22 cellular contexts compared by ENCODE assay signal in the genomic region with DNA sequence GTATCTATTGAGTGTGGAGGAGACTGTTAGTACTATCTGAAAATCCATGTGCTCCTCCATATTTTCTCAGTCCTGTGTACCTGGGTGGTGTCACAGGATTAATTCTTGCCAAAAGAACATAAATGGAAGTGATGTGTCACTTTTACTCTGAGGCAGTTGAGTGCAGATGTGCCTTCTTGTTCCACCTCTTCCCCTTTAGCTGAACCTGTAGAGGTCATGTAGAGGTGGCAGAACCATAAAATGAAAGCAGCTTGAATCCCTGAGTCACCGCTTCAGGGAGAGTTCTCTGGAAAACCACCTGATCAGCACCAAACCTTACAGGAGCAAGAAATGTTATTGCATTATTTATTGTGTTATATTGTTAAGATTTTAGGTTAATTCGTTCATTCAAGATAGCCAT. TPM values are rescaled to one million over a fixed set of nuclear protein-coding genes. Genes with fewer than 3 reads are reported as not detected.
DNase-seq lines count a peak whose midpoint lies in the region; ATAC-seq, FAIRE-seq and TF ChIP-seq lines count a peak whose summit lies in the region.
"Had no signal": no experiment of that assay in that cellular context is flagged by ENCODE, and none has a peak within 500 bp of the region (broad histone marks: within the 10 kb centered on the region; RNA-seq: fewer than 3 reads in every experiment).

No MANE protein-coding gene starts in this region.

- H2AK9ac ChIP-seq in IMR-90 (replicated peaks; ENCODE audit: low read depth, low read length, poor library complexity): no peak overlapping the region

- no peak overlapping the region for H3K4me3 ChIP-seq in IMR-90 (ENCODE audit: insufficient read depth, low read depth, low read length)
- H3K4me3 ChIP-seq in K562: no peak overlapping the region
- no peak overlapping the region for H3K4me3 ChIP-seq in keratinocyte (ENCODE audit: control insufficient read depth in 2 of 3, extremely low read depth in 1 of 3, insufficient read depth in 2 of 3, low read depth in 1 of 3, low read length in 3 of 3)
- H3K4me3 ChIP-seq in adrenal gland: no peak overlapping the region
- H3K4me3 ChIP-seq: smooth muscle cell, upper lobe of right lung had no signal

- BruUV-seq in Calu3 (replicated peaks; lab: Mats Ljungman, UMichigan) (no TSS peak), IMR-90 (replicated peaks; lab: Mats Ljungman, UMichigan) (no TSS peak), K562 (replicated peaks; lab: Mats Ljungman, UMichigan) (no TSS peak)

- DNase-seq in Calu3 (peak; percentile 25), IMR-90 (peak; percentile 22), K562 (ENCODE audit: extremely low read depth in 1 of 4, low spot score in 3 of 4) (peak in 3 of 4 experiments; percentile 26 to 78 (median 58)), keratinocyte (ENCODE audit: low read depth, low spot score) (no peak), immature natural killer cell (no peak), adrenal gland (no peak), CD14-positive monocyte (ENCODE audit: low spot score) (no peak)
- no peak for DNase-seq in NK-92 treated with Interleukin-12 subunit alpha and Interleukin-12 subunit beta, amount 100 ng/mL, for 24 hours (lab: John Stamatoyannopoulos, UW)
- DNase-seq: activated CD4-positive, alpha-beta T cell treated with anti-CD3 and anti-CD28 coated beads for 4 hours; activated naive CD8-positive, alpha-beta T cell treated with anti-CD3 and anti-CD28 coated beads for 36 hours; activated T-cell treated with anti-CD3 and anti-CD28 coated beads for 4 hours; cerebellar nuclear complex; NCI-H187; NCI-H748 treated with DMSO at 0.1 percent for 48 hours; posterior cingulate gyrus; SHP77 treated with DMSO at 0.1 percent for 48 hours; stimulated activated naive CD4-positive, alpha-beta T cell treated with Interleukin-2 at 50 U/mL for 16 hours; T1000; upper lobe of right lung had no signal

- H3K27ac Mint-ChIP-seq in Calu3 (ENCODE audit: unreplicated experiment): no peak overlapping the region
- H3K27ac Mint-ChIP-seq in immature natural killer cell: no peak overlapping the region
- no peak overlapping the region for H3K27ac Mint-ChIP-seq in CD14-positive monocyte
- H3K27ac Mint-ChIP-seq: activated naive CD8-positive, alpha-beta T cell treated with anti-CD3 and anti-CD28 coated beads for 36 hours had no signal

- no peak overlapping the region for H2AK5ac ChIP-seq in IMR-90 (ENCODE audit: low read depth, low read length)

- H3K23ac ChIP-seq in IMR-90 (ENCODE audit: low read depth, low read length): no peak overlapping the region

- H3K4me1 Mint-ChIP-seq in Calu3 (ENCODE audit: low read depth, unreplicated experiment): no peaks in the 10 kb centered on the region
- no peaks in the 10 kb centered on the region for H3K4me1 Mint-ChIP-seq in immature natural killer cell
- H3K4me1 Mint-ChIP-seq in CD14-positive monocyte: peaks cover 2% of the 10 kb centered on the region
- H3K4me1 Mint-ChIP-seq: activated naive CD8-positive, alpha-beta T cell treated with anti-CD3 and anti-CD28 coated beads for 36 hours had no signal

- H3K79me2 ChIP-seq in K562 (ENCODE audit: control insufficient read depth, insufficient read depth, low read length): no peaks in the 10 kb centered on the region
- no peaks in the 10 kb centered on the region for H3K79me2 ChIP-seq in keratinocyte (ENCODE audit: control insufficient read depth, insufficient read depth, low read length)

- H2AFZ ChIP-seq in IMR-90 (replicated peaks; ENCODE audit: low read length, poor library complexity) (no peak overlapping the region), K562 (ENCODE audit: low read depth, low read length) (peak overlapping the region; percentile 73), keratinocyte (ENCODE audit: control insufficient read depth, low read length) (no peak overlapping the region)

- H2BK15ac ChIP-seq in IMR-90 (ENCODE audit: low read depth, low read length): no peak overlapping the region

- intact Hi-C loops in Calu3 (cut with micrococcal nuclease; ENCODE audit: unreplicated experiment): no loop called here
- intact Hi-C loops in IMR-90 (cut with micrococcal nuclease): no loop called here
- intact Hi-C loops in K562 (cut with micrococcal nuclease): no loop called here
- intact Hi-C loops in adrenal gland (cut with DNase I): no loop called here
- intact Hi-C loops in CD14-positive monocyte (cut with micrococcal nuclease): no loop called here

- no peak overlapping the region for H4K8ac ChIP-seq in IMR-90 (ENCODE audit: low read depth in 2 of 2, low read length in 2 of 2)

- CTCF ChIA-PET in Calu3 (lab: Charles Lee): interaction anchor here (0.5 to 0.9 kb wide), 3 partner anchors 12 to 102 kb away, joined by 3 to 4 read pairs (median 3); no protein-coding TSS in a partner anchor
- CTCF ChIA-PET in IMR-90 (lab: Yijun Ruan, JAX): no interaction called here
- CTCF ChIA-PET in K562 (lab: Yijun Ruan, JAX; ENCODE audit: low intra/inter-chr PET ratio): no interaction called here

- H3K27me3 Mint-ChIP-seq in Calu3 (ENCODE audit: unreplicated experiment) (no peaks in the 10 kb centered on the region), immature natural killer cell (ENCODE audit: low read depth in 3 of 3) (peaks cover 0 to 5% (median 2%) of the 10 kb centered on the region in 3 donors), CD14-positive monocyte (ENCODE audit: low read depth in 3 of 3) (peaks cover 1 to 7% (median 3%) of the 10 kb centered on the region in 3 donors)
- H3K27me3 Mint-ChIP-seq: activated naive CD8-positive, alpha-beta T cell treated with anti-CD3 and anti-CD28 coated beads for 36 hours had no signal

- H3K27me3 ChIP-seq in IMR-90 (ENCODE audit: control insufficient read depth, insufficient read depth, low read length) (no peaks in the 10 kb centered on the region), K562 (ENCODE audit: control insufficient read depth in 2 of 2, insufficient read depth in 2 of 2, low read length in 2 of 2) (no peaks in the 10 kb centered on the region), keratinocyte (ENCODE audit: control insufficient read depth, extremely low read depth, insufficient read depth, low read length) (no peaks in the 10 kb centered on the region), adrenal gland (no peaks in the 10 kb centered on the region)
- H3K27me3 ChIP-seq: upper lobe of right lung had no signal

- POLR2A ChIA-PET in IMR-90 (lab: Charles Lee; ENCODE audit: unreplicated experiment): no interaction called here
- POLR2A ChIA-PET in K562 (lab: Yijun Ruan, JAX): interaction anchor here (0.9 to 3.0 kb wide), 4 partner anchors 12 to 76 kb away, joined by 3 to 22 read pairs (median 4); a partner anchor contains a TSS

- no peak overlapping the region for H2BK20ac ChIP-seq in IMR-90 (ENCODE audit: low read depth, low read length)

- in situ Hi-C loops in IMR-90 (cut with MboI; ENCODE audit: low sequenced_read_pairs): no loop called here
- in situ Hi-C loops in K562 (cut with MboI): no loop called here

- no peaks in the 10 kb centered on the region for H4K20me1 ChIP-seq in IMR-90 (ENCODE audit: insufficient read depth, low read length)
- H4K20me1 ChIP-seq in K562 (replicated peaks; ENCODE audit: control insufficient read depth, insufficient read depth, low read length): no peaks in the 10 kb centered on the region
- no peaks in the 10 kb centered on the region for H4K20me1 ChIP-seq in keratinocyte (ENCODE audit: control insufficient read depth, extremely low read depth, insufficient read depth, low read length)

- H3K27ac ChIP-seq in IMR-90 (ENCODE audit: insufficient read depth, low read length): no peak overlapping the region
- peak overlapping the region; percentile 59 for H3K27ac ChIP-seq in K562 (ENCODE audit: extremely low read depth, low read depth, low read length)
- no peak overlapping the region for H3K27ac ChIP-seq in keratinocyte (ENCODE audit: control insufficient read depth, insufficient read depth, low read length)
- no peak overlapping the region for H3K27ac ChIP-seq in adrenal gland
- H3K27ac ChIP-seq: KMS-11, upper lobe of right lung had no signal

- H4K91ac ChIP-seq in IMR-90 (ENCODE audit: insufficient read depth, low read depth, low read length): no peak overlapping the region

- H3K14ac ChIP-seq in IMR-90 (replicated peaks; ENCODE audit: low read depth, low read length): no peak overlapping the region

- H3K9me1 ChIP-seq in IMR-90 (ENCODE audit: insufficient read depth, low read length) (no peaks in the 10 kb centered on the region), K562 (ENCODE audit: control insufficient read depth, insufficient read depth, low read length) (no peaks in the 10 kb centered on the region), keratinocyte (ENCODE audit: control insufficient read depth, extremely low read depth, insufficient read depth, low read length) (no peaks in the 10 kb centered on the region)

- no peak for TF ChIP-seq RAD21 in IMR-90 (IDR thresholded peaks at IDR 0.05; ENCODE audit: low read length)
- no peak for TF ChIP-seq RAD21 in K562 (CRISPR knock-in tag; conservative IDR thresholded peaks at IDR 0.05 in 1 of 2, IDR thresholded peaks at IDR 0.05 in 1 of 2)

- TF ChIP-seq POLR2A in IMR-90 (IDR thresholded peaks at IDR 0.05; ENCODE audit: low read depth, low read length) (no peak), K562 (conservative IDR thresholded peaks at IDR 0.05) (no peak), adrenal gland (IDR thresholded peaks at IDR 0.05) (no peak)

- no peak overlapping the region for H3K18ac ChIP-seq in IMR-90 (ENCODE audit: low read depth, low read length)

- H3K36me3 ChIP-seq in IMR-90 (ENCODE audit: control insufficient read depth, insufficient read depth, low read length) (no peaks in the 10 kb centered on the region), K562 (ENCODE audit: control insufficient read depth, insufficient read depth, low read length) (no peaks in the 10 kb centered on the region), keratinocyte (ENCODE audit: control insufficient read depth in 2 of 2, extremely low read depth in 1 of 2, insufficient read depth in 2 of 2, low read length in 2 of 2) (no peaks in the 10 kb centered on the region), adrenal gland (replicated peaks in 1 of 2) (no peaks in the 10 kb centered on the region)
- H3K36me3 ChIP-seq: upper lobe of right lung had no signal

- H3K9me3 ChIP-seq in IMR-90 (ENCODE audit: control insufficient read depth, insufficient read depth, low read length): no peaks in the 10 kb centered on the region
- H3K9me3 ChIP-seq in K562 (replicated peaks; ENCODE audit: control insufficient read depth, insufficient read depth, low read depth, low read length): no peaks in the 10 kb centered on the region
- no peaks in the 10 kb centered on the region for H3K9me3 ChIP-seq in keratinocyte (ENCODE audit: control insufficient read depth, low read depth, low read length)
- no peaks in the 10 kb centered on the region for H3K9me3 ChIP-seq in adrenal gland (replicated peaks in 1 of 3)
- H3K9me3 ChIP-seq: upper lobe of right lung had no signal

- H3K9ac ChIP-seq in IMR-90 (ENCODE audit: low read depth, low read length) (no peak overlapping the region), K562 (ENCODE audit: insufficient read depth in 1 of 2, low read depth in 2 of 2, low read length in 2 of 2) (peak overlapping the region in 1 of 2 experiments; percentile 29; a peak in 2 of 4 replicates), keratinocyte (ENCODE audit: control insufficient read depth, extremely low read depth, insufficient read depth, low read length) (no peak overlapping the region)
- H3K9ac ChIP-seq: KMS-11 had no signal

- TF ChIP-seq CTCF in Calu3 (IDR thresholded peaks at IDR 0.05; ENCODE audit: unreplicated experiment) (no peak), IMR-90 (conservative IDR thresholded peaks at IDR 0.05; ENCODE audit: low read depth, low read length) (no peak), K562 (IDR thresholded peaks at IDR 0.05 in 2 of 3, conservative IDR thresholded peaks at IDR 0.05 in 1 of 3; ENCODE audit: insufficient read depth in 2 of 3, low read depth in 1 of 3, low read length in 3 of 3) (no peak), keratinocyte (optimal IDR thresholded peaks at IDR 0.05 in 1 of 3, IDR thresholded peaks at IDR 0.05 in 1 of 3, conservative IDR thresholded peaks at IDR 0.05 in 1 of 3; ENCODE audit: extremely low read depth in 1 of 3, insufficient read depth in 2 of 3, low read length in 3 of 3) (no peak), adrenal gland (IDR thresholded peaks at IDR 0.05) (no peak), CD14-positive monocyte (IDR thresholded peaks at IDR 0.05) (no peak)

- peak; percentile 26; the same call in 1 of the 2 replicates for TF ChIP-seq EP300 in K562 (IDR thresholded peaks at IDR 0.05; ENCODE audit: low read length)

- H3K4me1 ChIP-seq in IMR-90 (ENCODE audit: control insufficient read depth, insufficient read depth, low read length) (no peaks in the 10 kb centered on the region), K562 (replicated peaks in 1 of 2; ENCODE audit: control insufficient read depth in 2 of 2, insufficient read depth in 2 of 2, low read length in 2 of 2) (peaks cover 4 to 15% of the 10 kb centered on the region in 2 experiments; a peak in 3 of 5 replicates), keratinocyte (ENCODE audit: control insufficient read depth, extremely low read depth, insufficient read depth, low read length) (no peaks in the 10 kb centered on the region), adrenal gland (replicated peaks in 1 of 2) (no peaks in the 10 kb centered on the region)
- H3K4me1 ChIP-seq: upper lobe of right lung had no signal

- H3K56ac ChIP-seq in IMR-90 (ENCODE audit: extremely low read depth, insufficient read depth, low read length): no peak overlapping the region

- H3K4me2 ChIP-seq in IMR-90 (ENCODE audit: low read depth, low read length) (no peak overlapping the region), K562 (ENCODE audit: insufficient read depth, low read length) (peak overlapping the region; percentile 55; the same call in 1 of the 2 replicates), keratinocyte (ENCODE audit: control insufficient read depth, extremely low read depth, insufficient read depth, low read depth, low read length) (no peak overlapping the region)
- H3K4me2 ChIP-seq: KMS-11, smooth muscle cell had no signal

- no peaks in the 10 kb centered on the region for H3K79me1 ChIP-seq in IMR-90 (ENCODE audit: low read depth in 1 of 2, low read length in 2 of 2)

- no peaks in the 10 kb centered on the region for H3K9me3 Mint-ChIP-seq in Calu3 (ENCODE audit: low read depth, unreplicated experiment)
- no peaks in the 10 kb centered on the region for H3K9me3 Mint-ChIP-seq in immature natural killer cell
- peaks cover 0 to 4% (median 0%) of the 10 kb centered on the region in 7 donors for H3K9me3 Mint-ChIP-seq in CD14-positive monocyte
- H3K9me3 Mint-ChIP-seq: activated naive CD8-positive, alpha-beta T cell treated with anti-CD3 and anti-CD28 coated beads for 36 hours had no signal

- H2BK5ac ChIP-seq in IMR-90 (ENCODE audit: low read depth, low read length, poor library complexity, severe bottlenecking): no peak overlapping the region

- no CpG with 5 or more reads among the region's 2 CpGs for WGBS in IMR-90 (ENCODE audit: extremely low coverage in 2 of 2, insufficient read length in 1 of 2), 2 experiments
- WGBS in K562 (ENCODE audit: insufficient coverage, low coverage, missing lambda C conversion rate): 0% methylated on average over 2 of the region's 2 CpGs
- 70 to 87% (median 80%) methylated on average over 2 of the region's 2 CpGs for WGBS in adrenal gland, 4 donors

- FAIRE-seq in K562 (lab: Jason Lieb, UNC): peak; percentile 63
- peak; percentile 5 for FAIRE-seq in keratinocyte (lab: Jason Lieb, UNC)
- FAIRE-seq: H1 had no signal

- no peaks in the 10 kb centered on the region for H3K36me3 Mint-ChIP-seq in Calu3 (ENCODE audit: insufficient read depth, unreplicated experiment)
- H3K36me3 Mint-ChIP-seq in immature natural killer cell: no peaks in the 10 kb centered on the region
- H3K36me3 Mint-ChIP-seq in CD14-positive monocyte: no peaks in the 10 kb centered on the region
- H3K36me3 Mint-ChIP-seq: activated naive CD8-positive, alpha-beta T cell treated with anti-CD3 and anti-CD28 coated beads for 36 hours had no signal

- H3K4me3 Mint-ChIP-seq in Calu3 (ENCODE audit: low read depth, unreplicated experiment): no peak overlapping the region
- H3K4me3 Mint-ChIP-seq in immature natural killer cell: no peak overlapping the region
- no peak overlapping the region for H3K4me3 Mint-ChIP-seq in CD14-positive monocyte
- H3K4me3 Mint-ChIP-seq: activated naive CD8-positive, alpha-beta T cell treated with anti-CD3 and anti-CD28 coated beads for 36 hours had no signal

- no peak overlapping the region for H3K4ac ChIP-seq in IMR-90 (ENCODE audit: low read depth, low read length)

- no peak overlapping the region for H2BK120ac ChIP-seq in IMR-90 (ENCODE audit: low read depth, low read length)

- ATAC-seq in IMR-90 (ENCODE audit: low read depth): no peak
- peak; percentile 87 for ATAC-seq in K562
- ATAC-seq: upper lobe of right lung had no signal

- dilution Hi-C loops in IMR-90 (cut with HindIII; ENCODE audit: low sequenced_read_pairs, unreplicated experiment) (no loop called here), keratinocyte (cut with MboI; ENCODE audit: extremely low pct_ligation_motif_present, low sequenced_read_pairs) (no loop called here)

- no peak overlapping the region for H4K5ac ChIP-seq in IMR-90 (ENCODE audit: low read depth, low read length)

RNA-seq across cellular contexts. Expression of a gene that starts 14.7 kb away (rescaled TPM):
- total RNA-seq in Calu3 (2022): 486 and 520 TPM in 2 replicates
- total RNA-seq in IMR-90 (2012; rRNA removed): 861 and 1,218 TPM in 2 replicates
- 601 and 657 TPM in 2 replicates for polyA plus RNA-seq in IMR-90 (2012; rRNA removed)
- polyA plus RNA-seq in IMR-90 (2012; cell fraction: cytosol; rRNA removed): 577 and 1,347 TPM in 2 replicates
- polyA plus RNA-seq in IMR-90 (2012; cell fraction: nucleus; rRNA removed; ENCODE audit: low replicate concordance): 661 and 776 TPM in 2 replicates
- total RNA-seq in K562 (2011; cell fraction: chromatin; rRNA removed; ENCODE audit: low replicate concordance): 311 and 511 TPM in 2 replicates
- total RNA-seq in K562 (2011; cell fraction: nucleolus; rRNA removed): 257 and 270 TPM in 2 replicates
- 338 and 415 TPM in 2 replicates for total RNA-seq in K562 (2011; cell fraction: nucleoplasm; rRNA removed)
- total RNA-seq in K562 (2014; rRNA removed): 450 and 515 TPM in 2 replicates
- 766 and 865 TPM in 2 replicates for total RNA-seq in K562 (2014; rRNA removed; fragmentation: Illumina TruSeq; extraction: Trizol)
- 498 and 500 TPM in 2 replicates for total RNA-seq in K562 (2015; rRNA removed; fragmentation: Illumina TruSeq; extraction: Trizol)
- 687 and 693 TPM in 2 replicates for total RNA-seq in K562 (2021)
- 405 and 419 TPM in 2 replicates for polyA plus RNA-seq in K562 (2011; rRNA removed)
- 556 and 768 TPM in 2 replicates for polyA plus RNA-seq in K562 (2011; cell fraction: cytosol; rRNA removed)
- 515 and 531 TPM in 2 replicates for polyA plus RNA-seq in K562 (2011; cell fraction: nucleus; rRNA removed)
- 638 and 684 TPM in 2 replicates for polyA plus RNA-seq in K562 (2012)
- 571 and 592 TPM in 2 replicates for polyA plus RNA-seq in K562 (2014; fragmentation: Illumina TruSeq; extraction: Trizol)
- polyA plus RNA-seq in K562 (2014; fragmentation: Nextera tagmentation; extraction: Ambion mirVana): 100 to 1,000 TPM; 264 to 309 TPM
- 449 and 495 TPM in 2 replicates for polyA plus RNA-seq in K562 (2014; rRNA removed)
- 760 and 828 TPM in 2 replicates for polyA minus RNA-seq in K562 (2011; rRNA and poly(A)+ RNA removed)
- polyA minus RNA-seq in K562 (2011; cell fraction: cytosol; rRNA and poly(A)+ RNA removed): 379 and 409 TPM in 2 replicates
- 181 and 261 TPM in 2 replicates for polyA minus RNA-seq in K562 (2011; cell fraction: nucleus; rRNA and poly(A)+ RNA removed)
- polyA plus RNA-seq in keratinocyte: 289 to 802 TPM (median 389 TPM) in 3 replicates
- 206 TPM for polyA plus RNA-seq in keratinocyte (2011; ENCODE audit: low read depth)
- 695 and 997 TPM in 2 replicates for polyA plus RNA-seq in keratinocyte (2011; cell fraction: cytosol; rRNA removed)
- polyA plus RNA-seq in keratinocyte (2011; cell fraction: nucleus; rRNA removed): 442 and 563 TPM in 2 replicates
- polyA plus RNA-seq in keratinocyte (2012; ENCODE audit: low replicate concordance): 419 and 507 TPM in 2 replicates
- polyA minus RNA-seq in keratinocyte: 177 to 463 TPM (median 320 TPM) in 3 replicates
- 633 TPM for polyA minus RNA-seq in keratinocyte (2011; cell fraction: cytosol; rRNA and poly(A)+ RNA removed)
- 238 and 245 TPM in 2 replicates for polyA minus RNA-seq in keratinocyte (2011; cell fraction: nucleus; rRNA and poly(A)+ RNA removed)
- polyA plus RNA-seq in immature natural killer cell: 100 to 1,000 TPM; 238 to 406 (median 286) TPM
- 1,000 to 10,000 TPM in 1 of 8 donors, 100 to 1,000 TPM in 7; 674 to 1,555 (median 714) TPM for total RNA-seq in adrenal gland
- 100 to 1,000 TPM; 362 to 912 (median 745) TPM for polyA plus RNA-seq in adrenal gland
- 100 to 1,000 TPM; 342 to 453 TPM for polyA plus RNA-seq in CD14-positive monocyte

Comparison
In these comparisons a context has a peak if more than half of its experiments do, and no peak if none do; other contexts are left out.
1. DNase-seq: peak in Calu3 (single experiment), IMR-90 (single experiment) and K562 (3 of 4); none in keratinocyte (single experiment), immature natural killer cell (0 of 3), adrenal gland (0 of 7), CD14-positive monocyte (single experiment) and NK-92 treated with Interleukin-12 subunit alpha and Interleukin-12 subunit beta, amount 100 ng/mL, for 24 hours (single experiment).